Comparison of ENCODE assay signal across 30 cellular contexts in the genomic region with DNA sequence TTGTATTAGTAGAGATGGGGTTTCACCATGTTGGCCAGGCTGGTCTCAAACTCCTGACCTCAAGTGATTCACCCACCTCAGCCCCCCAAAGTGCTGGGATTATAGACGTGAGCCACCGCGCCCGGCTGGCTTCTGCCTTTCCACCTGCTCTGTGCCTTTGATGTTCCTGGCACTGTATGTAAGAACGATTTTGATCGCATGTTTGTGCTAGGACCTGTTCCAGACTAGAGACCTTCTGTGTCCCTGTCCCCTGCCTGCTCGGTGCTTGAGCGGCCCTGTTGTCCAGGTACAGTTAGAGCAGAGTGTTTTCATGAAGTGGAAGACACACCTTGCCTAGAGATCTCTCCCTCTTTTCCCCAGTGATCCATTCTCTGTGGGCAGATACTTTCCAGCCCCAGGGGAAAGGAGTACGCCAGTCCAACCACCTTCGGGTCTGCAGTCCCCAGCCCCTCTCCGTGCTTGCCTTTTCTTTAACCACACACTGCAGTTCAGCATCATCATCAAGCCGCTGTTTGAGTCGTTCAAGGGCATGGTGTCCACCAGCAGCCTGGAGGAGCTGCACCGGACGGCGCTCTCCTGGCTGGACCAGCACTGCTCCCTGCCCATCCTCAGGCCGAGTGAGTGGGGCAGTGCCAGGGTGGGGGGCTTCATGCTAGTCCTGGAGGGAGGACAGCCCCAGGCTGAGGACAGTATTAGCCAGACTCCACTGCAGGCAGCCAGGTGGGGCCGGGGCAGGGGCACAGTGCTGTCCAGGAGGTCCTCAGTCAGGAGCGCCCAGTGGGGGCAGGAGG. TPM values are rescaled to one million over a fixed set of nuclear protein-coding genes. Genes with fewer than 3 reads are reported as not detected.
"Had no signal": no experiment of that assay in that cellular context is flagged by ENCODE, and none has a peak within 500 bp of the region (broad histone marks: within the 10 kb centered on the region; RNA-seq: fewer than 3 reads in every experiment).

No MANE protein-coding gene starts in this region.

- H3K27me3 Mint-ChIP-seq: activated CD4-positive, alpha-beta memory T cell treated with anti-CD3 and anti-CD28 coated beads, Interleukin-2, amount 10 ng/mL, durations not matched to agents 7 days and 5 days; activated CD4-positive, alpha-beta T cell treated with anti-CD3 and anti-CD28 coated beads for 36 hours; activated naive CD8-positive, alpha-beta T cell; IgD-negative memory B cell had no signal

- H3K4me1 ChIP-seq: SJCRH30 had no signal

- H3K4me3 ChIP-seq: Peyer's patch, SJCRH30 had no signal

- DNase-seq: activated CD4-positive, alpha-beta memory T cell treated with anti-CD3 and anti-CD28 coated beads, Interleukin-2, amount 10 ng/mL, durations not matched to agents 7 days and 5 days; activated CD4-positive, alpha-beta T cell treated with anti-CD3 and anti-CD28 coated beads for 36 hours; activated CD4-positive, alpha-beta T cell treated with anti-CD3 and anti-CD28 coated beads, Interleukin-2, amount 50 U/mL, for 1 hour; activated CD8-positive, alpha-beta memory T cell treated with anti-CD3 and anti-CD28 coated beads, Interleukin-2, amount 50 U/mL, for 48 hours; activated effector memory CD4-positive, alpha-beta T cell treated with anti-CD3 and anti-CD28 coated beads, Interleukin-2, amount 50 U/mL, for 16 hours; activated naive CD4-positive, alpha-beta T cell treated with Interleukin-2 at 50 U/mL for 16 hours; activated T-cell treated with anti-CD3 and anti-CD28 coated beads, Interleukin-2, amount 50 U/mL, for 1 hour; amygdala; brain microvascular endothelial cell; NCI-H1092 treated with DMSO at 0.1 percent for 48 hours; NCI-H1417 treated with DMSO at 0.1 percent for 48 hours; NCI-H1694; NCI-H2029; NCI-H2107; NCI-H2171 treated with DMSO at 0.1 percent for 48 hours; NCI-H226; NCI-H510A; NCI-H69; Right ventricle myocardium superior; SJCRH30; SK-N-SH; T-helper 1 cell; WERI-Rb-1 had no signal

- H3K4me3 Mint-ChIP-seq: activated CD4-positive, alpha-beta memory T cell treated with anti-CD3 and anti-CD28 coated beads, Interleukin-2, amount 10 ng/mL, durations not matched to agents 7 days and 5 days; activated CD4-positive, alpha-beta T cell treated with anti-CD3 and anti-CD28 coated beads for 36 hours; activated naive CD8-positive, alpha-beta T cell; IgD-negative memory B cell had no signal

- H3K9ac ChIP-seq: KMS-11, SK-N-SH had no signal

- H3K9me3 ChIP-seq: Peyer's patch, SK-N-SH had no signal

- H3K27ac Mint-ChIP-seq: activated CD4-positive, alpha-beta memory T cell treated with anti-CD3 and anti-CD28 coated beads, Interleukin-2, amount 10 ng/mL, durations not matched to agents 7 days and 5 days; activated CD4-positive, alpha-beta T cell treated with anti-CD3 and anti-CD28 coated beads for 36 hours; activated naive CD8-positive, alpha-beta T cell had no signal

- ATAC-seq: activated CD4-positive, alpha-beta T cell treated with anti-CD3 and anti-CD28 coated beads for 36 hours had no signal

- H3K27me3 ChIP-seq: brain microvascular endothelial cell, Peyer's patch, SJCRH30 had no signal

- H3K27ac ChIP-seq: brain microvascular endothelial cell, KMS-11, SJCRH30, WERI-Rb-1 had no signal

- H3K9me3 Mint-ChIP-seq: activated CD4-positive, alpha-beta memory T cell treated with anti-CD3 and anti-CD28 coated beads, Interleukin-2, amount 10 ng/mL, durations not matched to agents 7 days and 5 days; IgD-negative memory B cell had no signal

- H3K36me3 Mint-ChIP-seq: IgD-negative memory B cell had no signal

- H3K4me2 ChIP-seq: KMS-11, SK-N-SH had no signal

- H3K4me1 Mint-ChIP-seq: activated CD4-positive, alpha-beta memory T cell treated with anti-CD3 and anti-CD28 coated beads, Interleukin-2, amount 10 ng/mL, durations not matched to agents 7 days and 5 days; activated CD4-positive, alpha-beta T cell treated with anti-CD3 and anti-CD28 coated beads for 36 hours had no signal

RNA-seq across cellular contexts. Expression of gene IL31, which starts 33.4 kb away (rescaled TPM):
- total RNA-seq: activated CD4-positive, alpha-beta memory T cell treated with anti-CD3 and anti-CD28 coated beads, Interleukin-2, amount 10 ng/mL, durations not matched to agents 7 days and 5 days; cardiac septum; MCF 10A; Peyer's patch; Right ventricle myocardium superior; SJCRH30; T-helper 2 cell treated with Interferon-gamma antibody and Interleukin-4, amounts not matched to agents 100 ng/mL and 5 ng/mL, for 36 hours had no signal
- polyA plus RNA-seq: IgD-negative memory B cell, SK-N-SH had no signal

RNA-seq across cellular contexts. Expression of gene LRRC43, which starts 42.3 kb away (rescaled TPM):
- total RNA-seq: MCF 10A; Peyer's patch; T-helper 2 cell treated with Interferon-gamma antibody and Interleukin-4, amounts not matched to agents 100 ng/mL and 5 ng/mL, for 36 hours had no signal
- polyA plus RNA-seq: IgD-negative memory B cell had no signal
